15 cellular contexts compared by ENCODE assay signal in genomic region chr1:233081686-233082085, GRCh38.
DNase-seq lines count a peak whose midpoint lies in the region; ATAC-seq and TF ChIP-seq lines count a peak whose summit lies in the region.
"Had no signal": no experiment of that assay in that cellular context is flagged by ENCODE, and none has a peak within 500 bp of the region (broad histone marks: within the 10 kb centered on the region; RNA-seq: fewer than 3 reads in every experiment).

No MANE protein-coding gene starts in this region.

- H3K27ac ChIP-seq in right atrium auricular region (no peak overlapping the region), upper lobe of right lung (no peak overlapping the region)
- H3K27ac ChIP-seq: psoas muscle, uterus had no signal

- H3K4me3 ChIP-seq in right atrium auricular region (no peak overlapping the region), adipocyte (ENCODE audit: low read length) (no peak overlapping the region), upper lobe of right lung (no peak overlapping the region)
- H3K4me3 ChIP-seq: psoas muscle, uterus had no signal

- no peaks in the 10 kb centered on the region for H3K9me3 ChIP-seq in right atrium auricular region
- no peaks in the 10 kb centered on the region for H3K9me3 ChIP-seq in adipocyte (ENCODE audit: control insufficient read depth, low read length)
- H3K9me3 ChIP-seq in upper lobe of right lung = no peaks in the 10 kb centered on the region
- H3K9me3 ChIP-seq: psoas muscle, uterus had no signal

- H3K4me1 ChIP-seq in right atrium auricular region (peaks cover 0 to 4% of the 10 kb centered on the region in 2 donors), adipocyte (ENCODE audit: control insufficient read depth, insufficient read depth, low read length) (no peaks in the 10 kb centered on the region), upper lobe of right lung (no peaks in the 10 kb centered on the region)
- H3K4me1 ChIP-seq: psoas muscle, uterus had no signal

- no peak for TF ChIP-seq CTCF in right atrium auricular region (IDR thresholded peaks at IDR 0.05)
- no peak for TF ChIP-seq CTCF in upper lobe of right lung (IDR thresholded peaks at IDR 0.05)

- H3K9ac ChIP-seq in adipocyte (ENCODE audit: low read length) = no peak overlapping the region

- H3K27me3 ChIP-seq in right atrium auricular region (no peaks in the 10 kb centered on the region), adipocyte (replicated peaks; ENCODE audit: control insufficient read depth, insufficient read depth, low read length) (no peaks in the 10 kb centered on the region), upper lobe of right lung (no peaks in the 10 kb centered on the region)
- H3K27me3 ChIP-seq: uterus had no signal

- intact Hi-C loops in Right ventricle myocardium inferior (cut with DNase I) = no loop called here
- intact Hi-C loops in upper lobe of right lung (cut with DNase I) = no loop called here

- DNase-seq in Right ventricle myocardium inferior (ENCODE audit: missing footprints) (peak; percentile 33), right atrium auricular region (ENCODE audit: low spot score) (no peak), adipocyte (ENCODE audit: low read depth) (peak; percentile 63), iris pigment epithelial cell (ENCODE audit: low read depth) (peak; percentile 49), upper lobe of right lung (no peak), NCI-H82 treated with DMSO at 0.1 percent for 48 hours (lab: John Stamatoyannopoulos, UW; ENCODE audit: unreplicated experiment) (no peak)
- DNase-seq in activated CD4-positive, CD25-positive, alpha-beta regulatory T cell (lab: John Stamatoyannopoulos, UW) = no peak
- DNase-seq: activated CD8-positive, alpha-beta memory T cell treated with anti-CD3 and anti-CD28 coated beads for 24 hours; activated naive CD4-positive, alpha-beta T cell; NCI-H2171; psoas muscle; stimulated activated CD4-positive, alpha-beta T cell treated with anti-CD3 and anti-CD28 coated beads, Interleukin-2, amount 100 ng/mL, for 48 hours; uterus had no signal

- H3K36me3 ChIP-seq in right atrium auricular region = no peaks in the 10 kb centered on the region
- H3K36me3 ChIP-seq in adipocyte (ENCODE audit: control insufficient read depth, insufficient read depth, low read length, severe bottlenecking) = no peaks in the 10 kb centered on the region
- H3K36me3 ChIP-seq in upper lobe of right lung = no peaks in the 10 kb centered on the region
- H3K36me3 ChIP-seq: uterus had no signal

- no peak for ATAC-seq in Right ventricle myocardium inferior
- peak; percentile 48 for ATAC-seq in upper lobe of right lung
- ATAC-seq in HG02571 (IDR thresholded peaks at IDR 0.05; ENCODE audit: unreplicated experiment) = no peak
- ATAC-seq: psoas muscle; stimulated activated memory B cell treated with anti-CD40 and anti-IgM and Interleukin-4, amounts not matched to agents 10 μg/mL and 1 μg/mL and 100 μg/mL, for 72 hours had no signal

Comparison
In these comparisons a context has a peak if more than half of its experiments do, and no peak if none do; other contexts are left out.
1. DNase-seq: peak in Right ventricle myocardium inferior (single experiment), adipocyte (single experiment) and iris pigment epithelial cell (single experiment); none in right atrium auricular region (single experiment), upper lobe of right lung (single experiment), NCI-H82 treated with DMSO at 0.1 percent for 48 hours (single experiment) and activated CD4-positive, CD25-positive, alpha-beta regulatory T cell (0 of 4).